Comparison of ENCODE assay signal across 8 cellular contexts in the genomic region with DNA sequence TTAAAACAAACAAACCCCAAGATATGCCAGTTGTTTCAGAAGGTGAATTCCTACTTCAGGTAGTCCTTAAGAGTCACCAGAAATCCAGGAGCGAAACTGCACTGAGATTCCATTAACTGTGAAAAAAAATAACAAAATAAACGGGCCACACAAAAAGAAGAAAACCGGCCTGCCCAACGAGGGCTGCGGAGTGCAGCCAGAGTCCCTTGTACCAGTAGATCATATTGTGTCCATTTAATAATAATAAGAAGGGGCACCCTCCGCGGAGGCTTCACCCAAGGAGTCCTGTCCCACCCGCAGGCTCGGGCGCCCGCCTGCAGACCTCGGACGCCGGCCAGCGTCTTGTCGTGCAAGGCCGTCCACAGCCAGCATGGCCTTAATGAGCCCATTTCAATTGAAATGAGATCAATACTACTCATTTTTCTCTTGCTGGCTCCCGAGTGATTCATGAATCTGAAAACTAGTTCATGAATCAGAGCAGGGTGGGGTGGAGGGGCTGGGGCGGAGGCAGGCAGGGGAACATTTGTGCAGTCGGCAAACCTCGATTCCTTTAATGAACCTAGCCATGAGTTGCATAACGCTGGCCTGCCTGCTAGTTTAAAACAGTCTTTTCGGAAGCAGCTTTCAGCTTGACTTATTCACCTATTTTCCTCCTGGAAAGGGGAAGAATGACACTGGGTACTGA.
A peak's percentile ranks its signal among the peaks of the same experiment; 100 is the strongest.
DNase-seq lines count a peak whose midpoint lies in the region; ATAC-seq and TF ChIP-seq lines count a peak whose summit lies in the region.

No MANE protein-coding gene starts in this region.

- peaks cover 45% of the 10 kb centered on the region for H3F3A ChIP-seq in GM23248 (ENCODE audit: insufficient read depth)

- no peaks in the 10 kb centered on the region for H3K9me2 ChIP-seq in GM23248 (ENCODE audit: insufficient read depth)

- in situ Hi-C loops in GM23248 (cut with MboI), result loop anchor here (10.0 kb wide), 2 partner anchors 262 to 362 kb away; no protein-coding TSS in a partner anchor

- TF ChIP-seq CTCF in fibroblast of the aortic adventitia (IDR thresholded peaks at IDR 0.05; ENCODE audit: insufficient read depth, low read length) (no peak), osteoblast (IDR thresholded peaks at IDR 0.05; ENCODE audit: extremely low read depth, low read depth, low read length) (no peak), thoracic aorta (IDR thresholded peaks at IDR 0.05) (no peak)

- ATAC-seq in thoracic aorta (ENCODE audit: insufficient number of reproducible peaks, low FRiP score, low read depth), result peak; percentile 37
- no peak for ATAC-seq in HG02798 (IDR thresholded peaks at IDR 0.05; ENCODE audit: poor library complexity, unreplicated experiment)

- H3K4me3 ChIP-seq in GM23248 (peak overlapping the region; percentile 61), fibroblast of the aortic adventitia (ENCODE audit: low read depth, low read length) (peak overlapping the region; percentile 54), osteoblast (ENCODE audit: insufficient read depth, low read length) (peak overlapping the region; percentile 48), thoracic aorta (peak overlapping the region; percentile 60)

- H3K79me2 ChIP-seq in GM23248 (ENCODE audit: insufficient read depth) (no peaks in the 10 kb centered on the region), osteoblast (ENCODE audit: insufficient read depth, low read length) (no peaks in the 10 kb centered on the region)

- H3K36me3 ChIP-seq in GM23248 (ENCODE audit: low read depth) (no peaks in the 10 kb centered on the region), osteoblast (ENCODE audit: insufficient read depth, low read length) (no peaks in the 10 kb centered on the region), thoracic aorta (no peaks in the 10 kb centered on the region)

- 1 to 2% methylated on average over 23 of the region's 23 CpGs for WGBS in GM23248 (ENCODE audit: low coverage in 1 of 2, low lambda C conversion rate in 2 of 2, missing lambda C conversion rate in 2 of 2), 2 experiments

- H3K27me3 ChIP-seq in GM23248 (replicated peaks; ENCODE audit: insufficient read depth) (no peaks in the 10 kb centered on the region), osteoblast (ENCODE audit: insufficient read depth, low read length) (no peaks in the 10 kb centered on the region), thoracic aorta (replicated peaks; ENCODE audit: insufficient read depth) (no peaks in the 10 kb centered on the region)

- H3K9me3 ChIP-seq in GM23248 (ENCODE audit: low read depth) (no peaks in the 10 kb centered on the region), osteoblast (ENCODE audit: low read depth, low read length) (no peaks in the 10 kb centered on the region), thoracic aorta (no peaks in the 10 kb centered on the region)

- DNase-seq in GM23248 (peak; percentile 97), fibroblast of the aortic adventitia (ENCODE audit: low read depth) (peak; percentile 97), osteoblast (ENCODE audit: insufficient read length, low spot score, missing footprints) (peak; percentile 93), thoracic aorta (ENCODE audit: low spot score) (peak; percentile 77), HuH-7.5 (ENCODE audit: low spot score) (no peak)
- peak; percentile 68 for DNase-seq in activated T-helper 9 cell treated with anti-CD3 and anti-CD28 coated beads, Interleukin-2, amount 50 U/mL, for 16 hours (ENCODE audit: low read depth)

- no peak overlapping the region for H2AFZ ChIP-seq in GM23248
- no peak overlapping the region for H2AFZ ChIP-seq in osteoblast (ENCODE audit: low read length)

- no peaks in the 10 kb centered on the region for H4K20me1 ChIP-seq in GM23248 (ENCODE audit: insufficient read depth)
- no peaks in the 10 kb centered on the region for H4K20me1 ChIP-seq in osteoblast (ENCODE audit: insufficient read depth, low read length)

- H3K9ac ChIP-seq in GM23248, result peak overlapping the region; percentile 90

- H3K4me2 ChIP-seq in GM23248 (ENCODE audit: unreplicated experiment) (peak overlapping the region; percentile 86), osteoblast (ENCODE audit: insufficient read depth, low read length) (peak overlapping the region; percentile 79)

- H3K27ac ChIP-seq in GM23248, result peak overlapping the region; percentile 99
- H3K27ac ChIP-seq in osteoblast (ENCODE audit: low read depth, low read length), result peak overlapping the region; percentile 99
- H3K27ac ChIP-seq in thoracic aorta, result peak overlapping the region; percentile 93 to 97

- peaks cover 44% of the 10 kb centered on the region for H3K4me1 ChIP-seq in GM23248 (ENCODE audit: insufficient read depth)
- peaks cover 75% of the 10 kb centered on the region for H3K4me1 ChIP-seq in osteoblast (ENCODE audit: insufficient read depth, low read length)
- peaks cover 73 to 91% of the 10 kb centered on the region in 2 donors for H3K4me1 ChIP-seq in thoracic aorta (ENCODE audit: control insufficient read depth in 1 of 2, low read depth in 2 of 2)

TF ChIP-seq in PFSK-1, 5 proteins besides CTCF, POLR2A, EP300 and RAD21:
- TF ChIP-seq SIN3A (IDR thresholded peaks at IDR 0.05; ENCODE audit: borderline replicate concordance, insufficient read depth, low read length) (peak; percentile 17; the same call in 1 of the 2 replicates), TAF1 (IDR thresholded peaks at IDR 0.05; ENCODE audit: borderline replicate concordance, insufficient read depth, low read length) (peak; percentile 63; the same call in 1 of the 2 replicates), POLR2AphosphoS5 (IDR thresholded peaks at IDR 0.05; ENCODE audit: low read depth, low read length) (no peak), FOXP2 (optimal IDR thresholded peaks at IDR 0.05; ENCODE audit: borderline replicate concordance, extremely low read depth, extremely low read length, insufficient read depth) (no peak)
- TF ChIP-seq, protein P1, sequence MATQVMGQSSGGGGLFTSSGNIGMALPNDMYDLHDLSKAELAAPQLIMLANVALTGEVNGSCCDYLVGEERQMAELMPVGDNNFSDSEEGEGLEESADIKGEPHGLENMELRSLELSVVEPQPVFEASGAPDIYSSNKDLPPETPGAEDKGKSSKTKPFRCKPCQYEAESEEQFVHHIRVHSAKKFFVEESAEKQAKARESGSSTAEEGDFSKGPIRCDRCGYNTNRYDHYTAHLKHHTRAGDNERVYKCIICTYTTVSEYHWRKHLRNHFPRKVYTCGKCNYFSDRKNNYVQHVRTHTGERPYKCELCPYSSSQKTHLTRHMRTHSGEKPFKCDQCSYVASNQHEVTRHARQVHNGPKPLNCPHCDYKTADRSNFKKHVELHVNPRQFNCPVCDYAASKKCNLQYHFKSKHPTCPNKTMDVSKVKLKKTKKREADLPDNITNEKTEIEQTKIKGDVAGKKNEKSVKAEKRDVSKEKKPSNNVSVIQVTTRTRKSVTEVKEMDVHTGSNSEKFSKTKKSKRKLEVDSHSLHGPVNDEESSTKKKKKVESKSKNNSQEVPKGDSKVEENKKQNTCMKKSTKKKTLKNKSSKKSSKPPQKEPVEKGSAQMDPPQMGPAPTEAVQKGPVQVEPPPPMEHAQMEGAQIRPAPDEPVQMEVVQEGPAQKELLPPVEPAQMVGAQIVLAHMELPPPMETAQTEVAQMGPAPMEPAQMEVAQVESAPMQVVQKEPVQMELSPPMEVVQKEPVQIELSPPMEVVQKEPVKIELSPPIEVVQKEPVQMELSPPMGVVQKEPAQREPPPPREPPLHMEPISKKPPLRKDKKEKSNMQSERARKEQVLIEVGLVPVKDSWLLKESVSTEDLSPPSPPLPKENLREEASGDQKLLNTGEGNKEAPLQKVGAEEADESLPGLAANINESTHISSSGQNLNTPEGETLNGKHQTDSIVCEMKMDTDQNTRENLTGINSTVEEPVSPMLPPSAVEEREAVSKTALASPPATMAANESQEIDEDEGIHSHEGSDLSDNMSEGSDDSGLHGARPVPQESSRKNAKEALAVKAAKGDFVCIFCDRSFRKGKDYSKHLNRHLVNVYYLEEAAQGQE (IDR thresholded peaks at IDR 0.05; ENCODE audit: insufficient read depth in 1 of 2, low read depth in 2 of 2, low read length in 2 of 2), result no peak
